ENCODE assay signal across 8 cellular contexts in the genomic region with DNA sequence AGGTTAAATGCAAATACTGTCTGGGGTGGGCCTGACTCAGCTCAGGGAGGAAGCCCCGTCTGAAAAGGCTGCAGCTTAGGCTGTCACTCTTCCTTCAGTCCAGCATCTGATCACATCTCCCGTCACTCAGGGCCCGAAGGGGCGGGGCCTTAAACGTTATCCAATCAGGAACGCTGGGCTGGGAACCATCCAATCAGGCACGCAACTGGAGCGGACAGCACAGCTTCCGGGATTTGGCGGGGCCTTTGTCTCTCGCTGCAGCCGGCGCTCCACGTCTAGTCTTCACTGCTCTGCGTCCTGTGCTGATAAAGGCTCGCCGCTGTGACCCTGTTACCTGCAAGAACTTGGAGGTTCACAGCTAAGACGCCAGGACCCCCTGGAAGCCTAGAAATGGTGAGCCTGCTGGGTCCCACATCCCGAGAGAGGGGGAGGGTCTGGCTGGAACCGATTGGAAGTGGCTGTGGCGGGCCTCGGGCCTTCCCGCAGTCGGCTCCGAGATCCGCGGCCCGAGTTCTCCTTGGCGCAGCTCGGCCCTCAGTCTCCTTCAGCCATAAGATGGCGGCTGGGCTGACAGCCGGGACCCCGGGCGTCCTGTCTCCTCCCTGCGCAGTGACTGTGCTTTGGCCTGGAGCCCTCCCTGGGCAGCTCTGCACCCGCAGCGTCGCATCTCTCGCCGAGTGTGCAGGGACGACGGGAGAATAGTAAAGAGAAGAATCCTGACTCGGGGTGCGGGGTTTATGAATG. TPM values are rescaled to one million over a fixed set of nuclear protein-coding genes. Genes with fewer than 3 reads are reported as not detected.
DNase-seq lines count a peak whose midpoint lies in the region; TF ChIP-seq lines count a peak whose summit lies in the region.

A gene (plus strand): TSS at position 248 of the 744 bp plus-strand sequence. CDS start 143 bp downstream, at position 391.

- H3K4me3 ChIP-seq in NB4 (ENCODE audit: low read depth, low read length) (peak within 1 kb of the TSS; percentile 85), SK-N-MC (peak within 1 kb of the TSS; percentile 99), suprapubic skin (peak within 1 kb of the TSS; percentile 89)

- no peaks in the 10 kb centered on the region for H3K9me3 Mint-ChIP-seq in HFFc6

- no peaks in the 10 kb centered on the region for H3K27me3 Mint-ChIP-seq in HFFc6 (ENCODE audit: insufficient read depth)

- TF ChIP-seq POLR2A in NB4 (IDR thresholded peaks at IDR 0.05; ENCODE audit: extremely low read depth, insufficient read length) (peak; percentile 99), suprapubic skin (IDR thresholded peaks at IDR 0.05) (peak; percentile 73 to 91)

- peak within 1 kb of the TSS; percentile 96 for H3K4me3 Mint-ChIP-seq in HFFc6

- H3K4me1 ChIP-seq in suprapubic skin: peaks cover 21% of the 10 kb centered on the region

- H3K36me3 Mint-ChIP-seq in HFFc6 (ENCODE audit: low read depth): peaks cover 9% of the 10 kb centered on the region

- peak within 1 kb of the TSS; percentile 96 for H3K9ac ChIP-seq in SK-N-MC (ENCODE audit: insufficient read length)

- whole genome bisulfite sequencing in suprapubic skin: under 1% methylated on average over 43 of the region's 44 CpGs

- TF ChIP-seq CTCF in HFFc6 (IDR thresholded peaks at IDR 0.05): no peak
- TF ChIP-seq CTCF in NB4 (IDR thresholded peaks at IDR 0.05; ENCODE audit: low read depth, low read length): no peak
- no peak for TF ChIP-seq CTCF in suprapubic skin (IDR thresholded peaks at IDR 0.05)

- H3K4me1 Mint-ChIP-seq in HFFc6 (ENCODE audit: low read depth): peaks cover 14% of the 10 kb centered on the region

- DNase-seq in GM04503 (ENCODE audit: low read depth) (peak; percentile 75), HFFc6 (peak; percentile 90), NB4 (ENCODE audit: low read depth) (peak; percentile 100), SK-N-MC (ENCODE audit: low read depth, low spot score) (peak; percentile 72), germinal center (ENCODE audit: low spot score) (peak; percentile 97), non-pigmented ciliary epithelial cell (ENCODE audit: low read depth) (peak; percentile 81), suprapubic skin (ENCODE audit: low spot score in 2 of 2) (peak; percentile 98 to 99)
- DNase-seq in activated naive CD4-positive, alpha-beta T cell treated with anti-CD3 and anti-CD28 coated beads, Interleukin-2, amount 50 U/mL, for 16 hours: peak; percentile 95

- H3K36me3 ChIP-seq in SK-N-MC (ENCODE audit: insufficient read depth, low read length) (peaks cover 35% of the 10 kb centered on the region), suprapubic skin (no peaks in the 10 kb centered on the region)

- H3K27ac Mint-ChIP-seq in HFFc6: peak within 1 kb of the TSS; percentile 96

- H3K27ac ChIP-seq in SK-N-MC (peak within 1 kb of the TSS; percentile 84), suprapubic skin (peak within 1 kb of the TSS; percentile 96)

- no peaks in the 10 kb centered on the region for H3K27me3 ChIP-seq in suprapubic skin

- H3K9me3 ChIP-seq in SK-N-MC (ENCODE audit: low read depth, low read length): no peaks in the 10 kb centered on the region
- H3K9me3 ChIP-seq in suprapubic skin: no peaks in the 10 kb centered on the region

- no peak for TF ChIP-seq EP300 in suprapubic skin (IDR thresholded peaks at IDR 0.05)

RNA-seq across cellular contexts. Expression of the gene that starts here (rescaled TPM):
- total RNA-seq in HFFc6 (2021; fragmentation: NEBNext Ultra II Directional; extraction: Animal tissue kit (Norgen Biotek cat#: 25700)): 1 to 10 TPM; 3.7 to 6.1 (median 5.1) TPM
- total RNA-seq in suprapubic skin: 10 to 100 TPM in 1 of 4 donors, 1 to 10 TPM in 3; 5.7 to 11.7 (median 9.3) TPM

Comparison
In these comparisons a context has a peak if more than half of its experiments do, and no peak if none do; other contexts are left out.
1. Peak in every context shown above with its lines: DNase-seq, H3K4me3 ChIP-seq and H3K27ac ChIP-seq.